1 cellular context compared by ENCODE assay signal in genomic region chr6:27176523-27177391, GRCh38.
TF ChIP-seq lines count a peak whose summit lies in the region.

No MANE protein-coding gene starts in this region.

TF ChIP-seq in HepG2, 621 proteins besides CTCF, POLR2A, EP300 and RAD21 (continued from another document):
- 0 out of 2 replicates have a peak, but pooled peaks have one; percentile 51 for TF ChIP-seq AKNA (CRISPR knock-in tag; IDR thresholded peaks at IDR 0.05; ENCODE audit: borderline replicate concordance)
- peak; percentile 38; the same call in 1 of the 2 replicates for TF ChIP-seq KAT8 (CRISPR knock-in tag; IDR thresholded peaks at IDR 0.05)
- TF ChIP-seq ZKSCAN1 (IDR thresholded peaks at IDR 0.05; ENCODE audit: low read length): peak; percentile 61; the same call in 1 of the 2 replicates
- peak; percentile 45; the same call in 1 of the 2 replicates for TF ChIP-seq HDAC1 (CRISPR knock-in tag; IDR thresholded peaks at IDR 0.05)
- peak; percentile 50; the same call in 1 of the 2 replicates for TF ChIP-seq HOXA5 (CRISPR knock-in tag; IDR thresholded peaks at IDR 0.05)
- TF ChIP-seq ZNF615 (CRISPR knock-in tag; IDR thresholded peaks at IDR 0.05; ENCODE audit: borderline replicate concordance): peak; percentile 67; the same call in 1 of the 2 replicates
- peak; percentile 53 for TF ChIP-seq ARID5B (CRISPR knock-in tag; IDR thresholded peaks at IDR 0.05)
- TF ChIP-seq FOXK1 (CRISPR knock-in tag; IDR thresholded peaks at IDR 0.05; ENCODE audit: borderline replicate concordance, low read depth): 0 out of 2 replicates have a peak, but pooled peaks have one; percentile 16
- peak; percentile 46; the same call in 1 of the 2 replicates for TF ChIP-seq ZBTB20 (CRISPR knock-in tag; IDR thresholded peaks at IDR 0.05; ENCODE audit: borderline replicate concordance, low read depth)
- TF ChIP-seq NCOR1 (IDR thresholded peaks at IDR 0.05; ENCODE audit: borderline replicate concordance, low read length): peak; percentile 55; the same call in 1 of the 2 replicates
